Comparison of ENCODE assay signal across 8 cellular contexts in the genomic region with DNA sequence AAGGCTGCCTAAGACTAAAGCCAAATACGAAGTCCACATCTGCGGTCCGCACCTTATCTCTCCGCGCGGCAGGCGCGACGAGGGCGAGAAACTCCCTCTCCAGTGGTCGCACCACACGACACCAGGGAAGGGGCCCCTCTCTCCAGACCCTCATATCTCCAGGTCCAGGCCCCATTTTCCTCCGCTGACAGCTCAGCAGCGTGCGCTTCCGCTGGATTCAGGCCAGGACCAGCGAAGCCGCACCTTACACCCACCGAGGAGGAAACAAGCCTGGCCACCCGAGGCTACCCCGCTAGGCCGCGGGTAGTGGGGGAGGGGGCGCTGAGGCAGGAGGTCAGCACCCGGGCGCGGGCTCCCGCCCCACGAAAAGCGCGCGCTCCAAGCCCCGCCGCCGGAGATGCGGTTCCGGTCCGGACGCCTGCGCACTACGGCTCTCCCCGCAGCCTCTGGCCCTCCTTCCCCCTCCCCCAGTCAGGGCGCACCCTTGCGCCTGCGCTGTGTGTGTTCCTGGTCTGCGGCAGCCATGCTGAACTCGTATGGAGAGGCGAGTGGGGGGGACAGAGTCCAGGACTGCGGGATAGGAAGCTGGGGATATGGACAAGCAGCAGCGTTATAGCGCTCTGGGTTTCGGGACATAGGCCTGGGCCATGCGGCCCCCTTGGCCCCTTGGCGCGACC. TPM values are rescaled to one million over a fixed set of nuclear protein-coding genes. Genes with fewer than 3 reads are reported as not detected.
A peak's percentile ranks its signal among the peaks of the same experiment; 100 is the strongest.
DNase-seq lines count a peak whose midpoint lies in the region; ATAC-seq and TF ChIP-seq lines count a peak whose summit lies in the region.

Gene BRD2, plus strand, starts transcription at position 502 of the 677 bp plus-strand sequence. CDS start 4,305 bp downstream, outside the sequence.

- H3K4me3 ChIP-seq in A673 (ENCODE audit: low read depth, low read length, poor library complexity, severe bottlenecking) (peak within 1 kb of the TSS; percentile 94), choroid plexus epithelial cell (ENCODE audit: low read depth, low read length) (peak within 1 kb of the TSS; percentile 71)

- POLR2A ChIA-PET in A673 (lab: Charles Lee; ENCODE audit: low non-redundant PET) = interaction anchor here (0.8 kb wide), 1 partner anchor 130 kb away, joined by 3 read pairs; no protein-coding TSS in a partner anchor

- TF ChIP-seq CTCF in A673 (conservative IDR thresholded peaks at IDR 0.05; ENCODE audit: low read depth, low read length) = no peak
- TF ChIP-seq CTCF in choroid plexus epithelial cell (conservative IDR thresholded peaks at IDR 0.05; ENCODE audit: low read depth, low read length) = no peak

- peak within 1 kb of the TSS; percentile 100 for H3K27ac ChIP-seq in A673 (ENCODE audit: low read depth, low read length, poor library complexity, severe bottlenecking)

- BruUV-seq in A673 (replicated peaks; lab: Mats Ljungman, UMichigan) = TSS peak; percentile 37

- peaks cover 12% of the 10 kb centered on the region for H3K36me3 ChIP-seq in A673 (ENCODE audit: insufficient read depth, low read length, poor library complexity, severe bottlenecking)

- H3K27me3 ChIP-seq in A673 (replicated peaks; ENCODE audit: insufficient read depth, low read depth, low read length, poor library complexity) = no peaks in the 10 kb centered on the region

- H3K9me3 ChIP-seq in A673 (ENCODE audit: low read depth, low read length, poor library complexity, severe bottlenecking) = no peaks in the 10 kb centered on the region

- H3K4me1 ChIP-seq in A673 (ENCODE audit: insufficient read depth, low read length, poor library complexity, severe bottlenecking) = peaks cover 18% of the 10 kb centered on the region

- DNase-seq in A673 (ENCODE audit: low spot score) (peak; percentile 98), NCI-H510A treated with DMSO at 0.1 percent for 48 hours (lab: John Stamatoyannopoulos, UW) (peak; percentile 97), choroid plexus epithelial cell (ENCODE audit: low read depth) (peak; percentile 98), kidney tubule cell (ENCODE audit: low spot score) (peak; percentile 97)
- peak; percentile 95 to 96 for DNase-seq in activated CD4-positive, alpha-beta T cell treated with anti-CD3 and anti-CD28 coated beads for 4 hours
- peak; percentile 83 to 93 for DNase-seq in stimulated activated CD4-positive, alpha-beta T cell treated with anti-CD3 and anti-CD28 coated beads, Interleukin-1b, Interleukin-23, amount 100 ng/mL, for 1 hour (ENCODE audit: low read depth in 2 of 2)

- intact Hi-C loops in A673 (cut with micrococcal nuclease; ENCODE audit: unreplicated experiment) = no loop called here

- ATAC-seq in GM18870 (IDR thresholded peaks at IDR 0.05; ENCODE audit: unreplicated experiment) (peak; percentile 25), HG03354 (IDR thresholded peaks at IDR 0.05; ENCODE audit: poor library complexity, severe bottlenecking, unreplicated experiment) (peak; percentile 39)

- CTCF ChIA-PET in A673 (lab: Charles Lee) = interaction anchor here (1.1 kb wide), 1 partner anchor 35 kb away, joined by 3 read pairs; no protein-coding TSS in a partner anchor

RNA-seq across cellular contexts. Expression of gene BRD2, which starts in this region (rescaled TPM):
- total RNA-seq in A673 (2021) = 276 and 335 TPM in 2 replicates

Comparison
In these comparisons a context has a peak if more than half of its experiments do, and no peak if none do; other contexts are left out.
1. Peak in every context shown above with its lines: DNase-seq, ATAC-seq, H3K4me3 ChIP-seq and H3K27ac ChIP-seq.